29 cellular contexts compared by ENCODE assay signal in genomic region chr18:77990131-77990530, GRCh38.
"Had no signal": no experiment of that assay in that cellular context is flagged by ENCODE, and none has a peak within 500 bp of the region (broad histone marks: within the 10 kb centered on the region; RNA-seq: fewer than 3 reads in every experiment).

No MANE protein-coding gene starts in this region.

- H2AFZ ChIP-seq: parathyroid adenoma had no signal

- H3K36me3 Mint-ChIP-seq: naive thymus-derived CD4-positive, alpha-beta T cell; natural killer cell; stimulated activated memory B cell treated with anti-CD40 and anti-IgM and Interleukin-4, amounts not matched to agents 10 μg/mL and 1 μg/mL and 100 μg/mL, for 72 hours had no signal

- H3K27me3 ChIP-seq: ovary, right lobe of liver, sigmoid colon, suprapubic skin, testis, tibial artery, transverse colon, upper lobe of left lung, vagina had no signal

- ATAC-seq: naive thymus-derived CD4-positive, alpha-beta T cell; natural killer cell; psoas muscle; right cardiac atrium; right lobe of liver; stimulated activated memory B cell treated with anti-CD40 and anti-IgM and Interleukin-4, amounts not matched to agents 10 μg/mL and 1 μg/mL and 100 μg/mL, for 72 hours; stimulated activated naive CD8-positive, alpha-beta T cell treated with anti-CD3 and anti-CD28 coated beads, Interleukin-15, amount 100 ng/mL, for 72 hours; stimulated activated naive CD8-positive, alpha-beta T cell treated with anti-CD3 and anti-CD28 coated beads, Interleukin-15, Interleukin-2, amounts not matched to agents 100 U/mL and 50 U/mL, for 24 hours had no signal

- DNase-seq: naive thymus-derived CD4-positive, alpha-beta T cell; natural killer cell; occipital lobe; ovary; psoas muscle; right cardiac atrium; right lobe of liver; sigmoid colon; small intestine; stimulated activated CD4-positive, alpha-beta T cell treated with anti-CD3 and anti-CD28 coated beads, Interleukin-15, amount 100 ng/mL, for 24 hours; stimulated activated CD4-positive, alpha-beta T cell treated with anti-CD3 and anti-CD28 coated beads, Interleukin-2, amount 100 ng/mL, for 24 hours; stimulated activated CD4-positive, alpha-beta T cell treated with anti-CD3 and anti-CD28 coated beads, Interleukin-2, amount 100 ng/mL, for 48 hours; stimulated activated CD4-positive, alpha-beta T cell treated with anti-CD3 and anti-CD28 coated beads, Interleukin-4, amount 100 ng/mL, for 4 hours; stimulated activated CD8-positive, alpha-beta memory T cell treated with anti-CD3 and anti-CD28 coated beads, Interleukin-4, amount 100 ng/mL, for 48 hours; stimulated activated naive CD4-positive, alpha-beta T cell; stimulated activated naive CD8-positive, alpha-beta T cell treated with anti-CD3 and anti-CD28 coated beads, Interleukin-15, amount 100 ng/mL, for 72 hours; stimulated activated naive CD8-positive, alpha-beta T cell treated with anti-CD3 and anti-CD28 coated beads, Interleukin-15, Interleukin-2, amounts not matched to agents 100 U/mL and 50 U/mL, for 24 hours; substantia nigra; testis; tibial artery; transverse colon; upper lobe of left lung had no signal

- H3K4me3 ChIP-seq: ovary, psoas muscle, right lobe of liver, sigmoid colon, suprapubic skin, testis, tibial artery, transverse colon, upper lobe of left lung, vagina had no signal

- H3K9ac ChIP-seq: parathyroid adenoma had no signal

- H3K27ac Mint-ChIP-seq: naive thymus-derived CD4-positive, alpha-beta T cell; natural killer cell; nephron; progenitor cell of endocrine pancreas; stimulated activated memory B cell treated with anti-CD40 and anti-IgM and Interleukin-4, amounts not matched to agents 10 μg/mL and 1 μg/mL and 100 μg/mL, for 72 hours; stimulated activated naive CD8-positive, alpha-beta T cell treated with anti-CD3 and anti-CD28 coated beads, Interleukin-15, amount 100 ng/mL, for 72 hours had no signal

- H3K36me3 ChIP-seq: ovary, right lobe of liver, sigmoid colon, suprapubic skin, tibial artery, transverse colon, upper lobe of left lung, vagina had no signal

- FAIRE-seq: small intestine, urothelium cell line had no signal

- H3K27ac ChIP-seq: ovary, parathyroid adenoma, psoas muscle, right lobe of liver, sigmoid colon, suprapubic skin, testis, tibial artery, transverse colon, upper lobe of left lung, vagina had no signal

- H3K79me2 ChIP-seq: parathyroid adenoma had no signal

- H3K9me3 ChIP-seq: ovary, psoas muscle, right lobe of liver, suprapubic skin, testis, tibial artery, transverse colon, upper lobe of left lung, vagina had no signal

- H3K4me1 ChIP-seq: parathyroid adenoma, psoas muscle, right lobe of liver, sigmoid colon, suprapubic skin, testis, tibial artery, transverse colon, upper lobe of left lung, vagina had no signal
